Comparison of ENCODE assay signal across 11 cellular contexts in genomic region chr10:2791774-2792443, GRCh38.
DNase-seq lines count a peak whose midpoint lies in the region; ATAC-seq and TF ChIP-seq lines count a peak whose summit lies in the region.
"Had no signal": no experiment of that assay in that cellular context is flagged by ENCODE, and none has a peak within 500 bp of the region (broad histone marks: within the 10 kb centered on the region; RNA-seq: fewer than 3 reads in every experiment).

No MANE protein-coding gene starts in this region.

- peak; percentile 75 for ATAC-seq in GM18502 (IDR thresholded peaks at IDR 0.05; ENCODE audit: poor library complexity, unreplicated experiment)
- ATAC-seq in GM19043 (IDR thresholded peaks at IDR 0.05; ENCODE audit: low read depth, unreplicated experiment), result peak; percentile 84
- peak; percentile 95 for ATAC-seq in HG02943 (IDR thresholded peaks at IDR 0.05; ENCODE audit: low read depth, unreplicated experiment)
- ATAC-seq in GM18505 (IDR thresholded peaks at IDR 0.05; ENCODE audit: unreplicated experiment), result no peak
- ATAC-seq: left ventricle myocardium superior had no signal

- H3K36me3 Mint-ChIP-seq in activated CD4-positive, alpha-beta memory T cell treated with anti-CD3 and anti-CD28 coated beads for 36 hours, result no peaks in the 10 kb centered on the region

- POLR2A ChIA-PET in activated CD4-positive, alpha-beta memory T cell treated with anti-CD3 and anti-CD28 coated beads for 36 hours (lab: Charles Lee), result no interaction called here

- intact Hi-C loops in activated CD4-positive, alpha-beta memory T cell treated with anti-CD3 and anti-CD28 coated beads for 36 hours (cut with micrococcal nuclease), result no loop called here

- CTCF ChIA-PET in activated CD4-positive, alpha-beta memory T cell treated with anti-CD3 and anti-CD28 coated beads for 36 hours (lab: Charles Lee), result interaction anchor here (0.5 kb wide), 1 partner anchor 448 kb away, joined by 4 read pairs; no protein-coding TSS in a partner anchor

- H3K4me3 Mint-ChIP-seq in activated CD4-positive, alpha-beta memory T cell treated with anti-CD3 and anti-CD28 coated beads for 36 hours, result no peak overlapping the region

- H3K27me3 Mint-ChIP-seq in activated CD4-positive, alpha-beta memory T cell treated with anti-CD3 and anti-CD28 coated beads for 36 hours, result peaks cover 9% of the 10 kb centered on the region

- peaks cover 2% of the 10 kb centered on the region for H3K4me1 Mint-ChIP-seq in activated CD4-positive, alpha-beta memory T cell treated with anti-CD3 and anti-CD28 coated beads for 36 hours (ENCODE audit: low read depth)

- TF ChIP-seq POLR2A in GM18505 (IDR thresholded peaks at IDR 0.05; ENCODE audit: borderline replicate concordance, extremely low read depth, insufficient read depth, insufficient read length), result no peak

- no peak overlapping the region for H3K27ac Mint-ChIP-seq in activated CD4-positive, alpha-beta memory T cell treated with anti-CD3 and anti-CD28 coated beads for 36 hours

- DNase-seq in activated CD4-positive, alpha-beta memory T cell treated with anti-CD3 and anti-CD28 coated beads for 36 hours, result peak; percentile 16
- DNase-seq in activated gamma-delta T cell (lab: John Stamatoyannopoulos, UW) (no peak), NCI-H1694 (lab: John Stamatoyannopoulos, UW) (no peak), SKM-1 treated with dmso at 0.1 percent for 144 hours (lab: John Stamatoyannopoulos, UW; ENCODE audit: unreplicated experiment) (no peak)
- DNase-seq: foreskin melanocyte, left ventricle myocardium superior, NCI-H2227 treated with DMSO at 0.1 percent for 48 hours had no signal

- peaks cover 2% of the 10 kb centered on the region for H3K9me3 Mint-ChIP-seq in activated CD4-positive, alpha-beta memory T cell treated with anti-CD3 and anti-CD28 coated beads for 36 hours
